ENCODE assay signal across 8 cellular contexts in the genomic region with DNA sequence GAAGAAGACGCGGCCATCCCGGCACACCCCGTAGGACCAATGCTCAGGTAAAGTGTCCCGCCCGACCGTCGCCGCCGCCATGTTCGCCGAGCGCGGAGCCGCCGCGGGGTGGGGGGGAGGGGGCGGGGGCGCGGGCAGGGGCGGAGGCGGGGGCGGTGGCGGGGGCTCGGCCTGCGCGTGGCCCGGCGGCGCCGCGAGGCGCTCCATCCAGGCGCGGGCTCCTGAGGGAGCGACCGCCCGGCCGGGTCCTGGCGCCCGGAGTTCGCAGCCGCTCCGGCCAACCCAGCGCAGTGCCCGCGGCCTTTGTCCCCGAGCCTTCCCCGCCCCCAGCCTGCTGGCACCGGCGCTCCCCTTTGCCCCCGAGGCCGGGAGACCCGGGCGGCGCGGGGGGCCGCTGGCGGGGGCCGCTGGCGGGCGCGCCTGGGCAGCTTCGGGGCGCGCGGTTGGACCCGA. TPM values are rescaled to one million over a fixed set of nuclear protein-coding genes. Genes with fewer than 3 reads are reported as not detected.
DNase-seq lines count a peak whose midpoint lies in the region; ATAC-seq and TF ChIP-seq lines count a peak whose summit lies in the region.

A gene with protein sequence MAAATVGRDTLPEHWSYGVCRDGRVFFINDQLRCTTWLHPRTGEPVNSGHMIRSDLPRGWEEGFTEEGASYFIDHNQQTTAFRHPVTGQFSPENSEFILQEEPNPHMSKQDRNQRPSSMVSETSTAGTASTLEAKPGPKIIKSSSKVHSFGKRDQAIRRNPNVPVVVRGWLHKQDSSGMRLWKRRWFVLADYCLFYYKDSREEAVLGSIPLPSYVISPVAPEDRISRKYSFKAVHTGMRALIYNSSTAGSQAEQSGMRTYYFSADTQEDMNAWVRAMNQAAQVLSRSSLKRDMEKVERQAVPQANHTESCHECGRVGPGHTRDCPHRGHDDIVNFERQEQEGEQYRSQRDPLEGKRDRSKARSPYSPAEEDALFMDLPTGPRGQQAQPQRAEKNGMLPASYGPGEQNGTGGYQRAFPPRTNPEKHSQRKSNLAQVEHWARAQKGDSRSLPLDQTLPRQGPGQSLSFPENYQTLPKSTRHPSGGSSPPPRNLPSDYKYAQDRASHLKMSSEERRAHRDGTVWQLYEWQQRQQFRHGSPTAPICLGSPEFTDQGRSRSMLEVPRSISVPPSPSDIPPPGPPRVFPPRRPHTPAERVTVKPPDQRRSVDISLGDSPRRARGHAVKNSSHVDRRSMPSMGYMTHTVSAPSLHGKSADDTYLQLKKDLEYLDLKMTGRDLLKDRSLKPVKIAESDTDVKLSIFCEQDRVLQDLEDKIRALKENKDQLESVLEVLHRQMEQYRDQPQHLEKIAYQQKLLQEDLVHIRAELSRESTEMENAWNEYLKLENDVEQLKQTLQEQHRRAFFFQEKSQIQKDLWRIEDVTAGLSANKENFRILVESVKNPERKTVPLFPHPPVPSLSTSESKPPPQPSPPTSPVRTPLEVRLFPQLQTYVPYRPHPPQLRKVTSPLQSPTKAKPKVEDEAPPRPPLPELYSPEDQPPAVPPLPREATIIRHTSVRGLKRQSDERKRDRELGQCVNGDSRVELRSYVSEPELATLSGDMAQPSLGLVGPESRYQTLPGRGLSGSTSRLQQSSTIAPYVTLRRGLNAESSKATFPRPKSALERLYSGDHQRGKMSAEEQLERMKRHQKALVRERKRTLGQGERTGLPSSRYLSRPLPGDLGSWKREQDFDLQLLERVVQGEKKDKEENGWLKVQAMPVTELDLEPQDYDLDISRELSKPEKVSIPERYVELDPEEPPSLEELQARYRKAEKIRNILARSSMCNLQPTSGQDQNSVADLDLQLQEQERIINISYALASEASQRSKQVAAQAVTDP (minus strand): TSS at position 94 of the 453 bp plus-strand sequence. CDS start 13 bp downstream, at position 81.

- H3K27ac ChIP-seq in WERI-Rb-1 (peak within 1 kb of the TSS; percentile 89), fibroblast of lung (ENCODE audit: insufficient read depth, low read length) (no peak within 1 kb of the TSS), neural cell (ENCODE audit: low read length) (peak within 1 kb of the TSS; percentile 45)

- DNase-seq in stimulated activated CD4-positive, alpha-beta T cell treated with anti-CD3 and anti-CD28 coated beads, Interleukin-12 subunit alpha, Interleukin-12 subunit beta, amount 100 ng/mL, for 4 hours: peak; percentile 10
- DNase-seq in stimulated activated CD4-positive, alpha-beta T cell treated with anti-CD3 and anti-CD28 coated beads, Interleukin-1b, Interleukin-23, amount 100 ng/mL, for 48 hours: no peak
- DNase-seq in WERI-Rb-1 (peak; percentile 45), fibroblast of lung (ENCODE audit: low read depth in 2 of 2) (no peak), NCI-H1436 treated with DMSO at 0.1 percent for 48 hours (lab: John Stamatoyannopoulos, UW) (no peak), amniotic stem cell (lab: John Stamatoyannopoulos, UW) (no peak)

- H3K9me3 ChIP-seq in WERI-Rb-1 (ENCODE audit: severe bottlenecking): no peaks in the 10 kb centered on the region
- H3K9me3 ChIP-seq in fibroblast of lung (ENCODE audit: control insufficient read depth, insufficient read depth, low read depth, low read length): no peaks in the 10 kb centered on the region
- H3K9me3 ChIP-seq in neural cell (ENCODE audit: low read length): no peaks in the 10 kb centered on the region

- TF ChIP-seq RAD21 in neural cell (conservative IDR thresholded peaks at IDR 0.05): no peak

- H3K4me3 ChIP-seq in WERI-Rb-1 (ENCODE audit: low read depth, low read length): peak within 1 kb of the TSS; percentile 97
- peak within 1 kb of the TSS in 3 of 4 experiments; percentile 14 to 57 (median 45) for H3K4me3 ChIP-seq in fibroblast of lung (replicated peaks in 1 of 4; ENCODE audit: control extremely low read depth in 1 of 4, insufficient read depth in 1 of 4, low read depth in 3 of 4, low read length in 4 of 4)
- peak within 1 kb of the TSS; percentile 89 for H3K4me3 ChIP-seq in neural cell (ENCODE audit: low read length)

- H3K4me1 ChIP-seq in fibroblast of lung (ENCODE audit: control insufficient read depth, extremely low read depth, insufficient read depth, low read length): no peaks in the 10 kb centered on the region

- H3K27me3 ChIP-seq in WERI-Rb-1 (ENCODE audit: insufficient read depth, low read depth, severe bottlenecking): no peaks in the 10 kb centered on the region
- peaks cover 26% of the 10 kb centered on the region for H3K27me3 ChIP-seq in fibroblast of lung (ENCODE audit: control insufficient read depth, insufficient read depth, low read length)
- no peaks in the 10 kb centered on the region for H3K27me3 ChIP-seq in neural cell (ENCODE audit: insufficient read depth, low read depth, low read length)

- H3K9me2 ChIP-seq in neural cell (ENCODE audit: insufficient read depth, low read length): no peaks in the 10 kb centered on the region

- no peaks in the 10 kb centered on the region for H3F3A ChIP-seq in neural cell (ENCODE audit: insufficient read depth, low read length, poor library complexity, severe bottlenecking)

- H3K36me3 ChIP-seq in WERI-Rb-1 (peaks cover 11% of the 10 kb centered on the region), fibroblast of lung (ENCODE audit: control insufficient read depth, insufficient read depth, low read length) (no peaks in the 10 kb centered on the region), neural cell (ENCODE audit: insufficient read depth, low read length) (no peaks in the 10 kb centered on the region)

- H3K79me2 ChIP-seq in fibroblast of lung (ENCODE audit: control insufficient read depth, insufficient read depth, low read length) (no peaks in the 10 kb centered on the region), neural cell (replicated peaks; ENCODE audit: insufficient read depth, low read length) (no peaks in the 10 kb centered on the region)

- no peak within 1 kb of the TSS for H3K9ac ChIP-seq in fibroblast of lung (ENCODE audit: insufficient read depth, low read length)
- H3K9ac ChIP-seq in neural cell (ENCODE audit: low read length): peak within 1 kb of the TSS; percentile 65

- TF ChIP-seq CTCF in WERI-Rb-1 (IDR thresholded peaks at IDR 0.05; ENCODE audit: low read depth, low read length): no peak
- TF ChIP-seq CTCF in fibroblast of lung (conservative IDR thresholded peaks at IDR 0.05 in 1 of 2, IDR thresholded peaks at IDR 0.05 in 1 of 2; ENCODE audit: low read depth in 1 of 2, low read length in 2 of 2): no peak
- no peak for TF ChIP-seq CTCF in neural cell (IDR thresholded peaks at IDR 0.05; ENCODE audit: poor library complexity, severe bottlenecking)

- H4K20me1 ChIP-seq in fibroblast of lung (ENCODE audit: control insufficient read depth, extremely low read depth, insufficient read depth, low read length): no peaks in the 10 kb centered on the region
- no peaks in the 10 kb centered on the region for H4K20me1 ChIP-seq in neural cell (ENCODE audit: insufficient read depth)

- H2AFZ ChIP-seq in fibroblast of lung (ENCODE audit: low read length) (no peak within 1 kb of the TSS), neural cell (ENCODE audit: low read depth, low read length) (peak within 1 kb of the TSS; percentile 65)

- ATAC-seq in HG03342 (IDR thresholded peaks at IDR 0.05; ENCODE audit: unreplicated experiment): no peak

- H3K4me2 ChIP-seq in fibroblast of lung (ENCODE audit: extremely low read depth, insufficient read depth, low read length): peak within 1 kb of the TSS; percentile 71
- H3K4me2 ChIP-seq in neural cell (ENCODE audit: low read length): peak within 1 kb of the TSS; percentile 91

- no peak for TF ChIP-seq EP300 in neural cell (conservative IDR thresholded peaks at IDR 0.05; ENCODE audit: poor library complexity, severe bottlenecking)

TF ChIP-seq in neural cell, 6 proteins besides CTCF, POLR2A, EP300 and RAD21:
- TF ChIP-seq, protein P1, sequence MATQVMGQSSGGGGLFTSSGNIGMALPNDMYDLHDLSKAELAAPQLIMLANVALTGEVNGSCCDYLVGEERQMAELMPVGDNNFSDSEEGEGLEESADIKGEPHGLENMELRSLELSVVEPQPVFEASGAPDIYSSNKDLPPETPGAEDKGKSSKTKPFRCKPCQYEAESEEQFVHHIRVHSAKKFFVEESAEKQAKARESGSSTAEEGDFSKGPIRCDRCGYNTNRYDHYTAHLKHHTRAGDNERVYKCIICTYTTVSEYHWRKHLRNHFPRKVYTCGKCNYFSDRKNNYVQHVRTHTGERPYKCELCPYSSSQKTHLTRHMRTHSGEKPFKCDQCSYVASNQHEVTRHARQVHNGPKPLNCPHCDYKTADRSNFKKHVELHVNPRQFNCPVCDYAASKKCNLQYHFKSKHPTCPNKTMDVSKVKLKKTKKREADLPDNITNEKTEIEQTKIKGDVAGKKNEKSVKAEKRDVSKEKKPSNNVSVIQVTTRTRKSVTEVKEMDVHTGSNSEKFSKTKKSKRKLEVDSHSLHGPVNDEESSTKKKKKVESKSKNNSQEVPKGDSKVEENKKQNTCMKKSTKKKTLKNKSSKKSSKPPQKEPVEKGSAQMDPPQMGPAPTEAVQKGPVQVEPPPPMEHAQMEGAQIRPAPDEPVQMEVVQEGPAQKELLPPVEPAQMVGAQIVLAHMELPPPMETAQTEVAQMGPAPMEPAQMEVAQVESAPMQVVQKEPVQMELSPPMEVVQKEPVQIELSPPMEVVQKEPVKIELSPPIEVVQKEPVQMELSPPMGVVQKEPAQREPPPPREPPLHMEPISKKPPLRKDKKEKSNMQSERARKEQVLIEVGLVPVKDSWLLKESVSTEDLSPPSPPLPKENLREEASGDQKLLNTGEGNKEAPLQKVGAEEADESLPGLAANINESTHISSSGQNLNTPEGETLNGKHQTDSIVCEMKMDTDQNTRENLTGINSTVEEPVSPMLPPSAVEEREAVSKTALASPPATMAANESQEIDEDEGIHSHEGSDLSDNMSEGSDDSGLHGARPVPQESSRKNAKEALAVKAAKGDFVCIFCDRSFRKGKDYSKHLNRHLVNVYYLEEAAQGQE (IDR thresholded peaks at IDR 0.05; ENCODE audit: borderline replicate concordance): no peak
- TF ChIP-seq MXI1 (conservative IDR thresholded peaks at IDR 0.05; ENCODE audit: poor library complexity, severe bottlenecking): no peak
- no peak for TF ChIP-seq POLR2AphosphoS5 (IDR thresholded peaks at IDR 0.05)
- no peak for TF ChIP-seq EZH2 (IDR thresholded peaks at IDR 0.05; ENCODE audit: borderline replicate concordance, insufficient read depth, low read length, poor library complexity, severe bottlenecking)
- TF ChIP-seq SMC3 (conservative IDR thresholded peaks at IDR 0.05; ENCODE audit: poor library complexity): no peak
- TF ChIP-seq TAF1 (IDR thresholded peaks at IDR 0.05; ENCODE audit: low read depth): no peak
TF ChIP-seq in neural cell: peak in this region for 0.

RNA-seq across cellular contexts. Expression of the gene that starts here (rescaled TPM):
- under 0.01 and 0.17 TPM in 2 replicates for total RNA-seq in fibroblast of lung
- polyA plus RNA-seq in fibroblast of lung: 0.01 and 0.11 TPM in 2 replicates
- polyA plus RNA-seq in fibroblast of lung (2012): 0.19 TPM in 1 of 2 replicates, not detected in the other
- not detected in 2 replicates for polyA minus RNA-seq in fibroblast of lung (ENCODE audit: low replicate concordance)
- polyA plus RNA-seq in neural cell: 45.7 and 60.7 TPM in 2 replicates
- polyA minus RNA-seq in neural cell: 54.3 and 65.3 TPM in 2 replicates

Comparison
In these comparisons a context has a peak if more than half of its experiments do, and no peak if none do; other contexts are left out.
1. RNA of the gene that starts here (polyA plus RNA-seq): 45.7 to 60.7 TPM in neural cell; 0.01 to 0.19 TPM in fibroblast of lung; every median in the first group is over 10 times any median in the second.
2. DNase-seq: peak in stimulated activated CD4-positive, alpha-beta T cell treated with anti-CD3 and anti-CD28 coated beads, Interleukin-12 subunit alpha, Interleukin-12 subunit beta, amount 100 ng/mL, for 4 hours (single experiment) and WERI-Rb-1 (single experiment); none in stimulated activated CD4-positive, alpha-beta T cell treated with anti-CD3 and anti-CD28 coated beads, Interleukin-1b, Interleukin-23, amount 100 ng/mL, for 48 hours (single experiment), fibroblast of lung (0 of 2), NCI-H1436 treated with DMSO at 0.1 percent for 48 hours (single experiment) and amniotic stem cell (single experiment).
3. H3K4me3 ChIP-seq: peak in every context shown above with its lines; median percentile 97 in WERI-Rb-1; 89 in neural cell; 45 in fibroblast of lung.